Comparison of ENCODE assay signal across 11 cellular contexts in genomic region chr15:64343841-64344240, GRCh38.
"Had no signal": no experiment of that assay in that cellular context is flagged by ENCODE, and none has a peak within 500 bp of the region (broad histone marks: within the 10 kb centered on the region; RNA-seq: fewer than 3 reads in every experiment).

No MANE protein-coding gene starts in this region.

- H3K4me1 ChIP-seq: testis had no signal

- H3K9me3 ChIP-seq: gastroesophageal sphincter, left lung, pancreas, testis had no signal

- H3K36me3 ChIP-seq: pancreas had no signal

- H3K4me3 ChIP-seq: dorsolateral prefrontal cortex, gastroesophageal sphincter, left lung, pancreas, testis had no signal

- DNase-seq: activated CD4-positive, alpha-beta T cell treated with anti-CD3 and anti-CD28 coated beads, Interleukin-2, amount 10 ng/mL, durations not matched to agents 7 days and 5 days; activated CD4-positive, CD25-positive, alpha-beta regulatory T cell; activated naive CD4-positive, alpha-beta T cell treated with anti-CD3 and anti-CD28 coated beads, Interleukin-2, amount 10 ng/mL, durations not matched to agents 7 days and 5 days; dorsolateral prefrontal cortex; left lung; pancreas; stimulated activated CD4-positive, alpha-beta T cell treated with anti-CD3 and anti-CD28 coated beads, Interleukin-4, amount 100 ng/mL, for 4 hours; stimulated activated naive CD8-positive, alpha-beta T cell treated with anti-CD3 and anti-CD28 coated beads, Interleukin-15, amount 100 ng/mL, for 72 hours; testis had no signal

- ATAC-seq: esophagus mucosa; gastroesophageal sphincter; stimulated activated naive CD8-positive, alpha-beta T cell treated with anti-CD3 and anti-CD28 coated beads, Interleukin-15, amount 100 ng/mL, for 72 hours had no signal

- H3K27me3 ChIP-seq: dorsolateral prefrontal cortex, gastroesophageal sphincter, left lung, pancreas, testis had no signal
